8 cellular contexts compared by ENCODE assay signal in the genomic region with DNA sequence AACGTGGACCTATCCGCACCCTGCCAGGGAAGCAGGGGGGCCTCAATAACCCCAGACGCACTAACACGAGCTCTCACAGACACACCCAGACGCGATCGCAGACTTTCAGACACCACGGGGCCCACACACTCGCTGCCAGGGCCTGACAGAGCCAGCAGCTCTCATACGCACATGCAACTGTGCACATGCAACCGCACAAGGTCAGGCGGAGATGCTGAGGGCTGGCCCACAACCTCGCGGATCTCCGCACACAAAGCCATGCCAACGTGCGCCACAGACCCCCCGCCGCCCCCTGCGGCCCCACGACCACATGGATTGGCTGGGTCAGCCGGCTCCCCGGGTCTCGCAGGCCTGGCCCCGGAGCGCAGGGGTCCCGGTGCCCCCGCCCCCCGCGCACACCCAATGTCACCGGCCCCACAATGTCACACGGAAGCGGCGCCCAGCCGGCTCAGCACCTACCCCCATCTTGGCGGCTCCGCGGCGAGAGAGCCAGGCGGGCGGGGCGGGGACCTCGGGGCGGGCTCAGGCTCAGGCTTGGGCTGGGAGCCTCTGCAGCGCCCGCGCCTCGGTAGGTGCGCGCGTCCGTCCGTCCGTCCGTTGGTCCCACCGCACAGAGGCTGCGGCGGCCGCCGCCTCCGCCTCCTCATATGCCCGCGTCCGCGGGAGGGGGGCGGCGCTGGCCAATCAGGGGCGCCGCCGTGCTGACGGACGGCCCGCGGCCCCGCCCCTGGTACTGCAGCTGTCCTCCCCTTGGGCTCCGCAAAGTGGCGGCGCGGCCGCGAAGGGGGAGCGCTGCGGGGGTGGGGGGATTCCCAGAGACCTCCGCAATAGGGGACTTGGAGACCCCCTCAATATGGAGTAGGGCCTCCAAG. TPM values are rescaled to one million over a fixed set of nuclear protein-coding genes. Genes with fewer than 3 reads are reported as not detected.
DNase-seq lines count a peak whose midpoint lies in the region; ATAC-seq and TF ChIP-seq lines count a peak whose summit lies in the region.

A gene (minus strand): TSS at position 619 of the 872 bp plus-strand sequence. CDS start 154 bp downstream, at position 465.

- H3K9me3 ChIP-seq in endocrine pancreas (ENCODE audit: control insufficient read depth, low read length): no peaks in the 10 kb centered on the region

- H3K4me1 ChIP-seq in endocrine pancreas (ENCODE audit: control insufficient read depth, insufficient read depth, low read length): no peaks in the 10 kb centered on the region

- no peaks in the 10 kb centered on the region for H3K36me3 ChIP-seq in H7 (replicated peaks; ENCODE audit: control insufficient read depth, insufficient read depth, low read length)
- H3K36me3 ChIP-seq in endocrine pancreas (ENCODE audit: control insufficient read depth, insufficient read depth, low read length): no peaks in the 10 kb centered on the region

- peak within 1 kb of the TSS; percentile 30 for H3K9ac ChIP-seq in endocrine pancreas (ENCODE audit: control insufficient read depth, insufficient read depth, low read length)

- H3K4me1 Mint-ChIP-seq in activated CD8-positive, alpha-beta T cell treated with anti-CD3 and anti-CD28 coated beads for 36 hours (ENCODE audit: low read depth): peaks cover 26% of the 10 kb centered on the region

- intact Hi-C loops in activated CD8-positive, alpha-beta T cell treated with anti-CD3 and anti-CD28 coated beads for 36 hours (cut with micrococcal nuclease): no loop called here

- H3K27me3 ChIP-seq in H7 (ENCODE audit: control insufficient read depth, insufficient read depth, low read length): peaks cover 46% of the 10 kb centered on the region
- H3K27me3 ChIP-seq in endocrine pancreas (ENCODE audit: control insufficient read depth, insufficient read depth, low read length): no peaks in the 10 kb centered on the region

- TF ChIP-seq CTCF in activated CD8-positive, alpha-beta T cell treated with anti-CD3 and anti-CD28 coated beads for 36 hours (IDR thresholded peaks at IDR 0.05): no peak

- ATAC-seq in activated CD8-positive, alpha-beta T cell treated with anti-CD3 and anti-CD28 coated beads for 36 hours: peak; percentile 78
- no peak for ATAC-seq in HG03097 (IDR thresholded peaks at IDR 0.05; ENCODE audit: low FRiP score, unreplicated experiment)

- H3K4me3 ChIP-seq in H7 (ENCODE audit: insufficient read depth, low read depth, low read length) (peak within 1 kb of the TSS; percentile 55), endocrine pancreas (ENCODE audit: control insufficient read depth, insufficient read depth, low read length) (no peak within 1 kb of the TSS)

- H3K36me3 Mint-ChIP-seq in activated CD8-positive, alpha-beta T cell treated with anti-CD3 and anti-CD28 coated beads for 36 hours (ENCODE audit: low read depth): no peaks in the 10 kb centered on the region

- peaks cover 33% of the 10 kb centered on the region for H3K27me3 Mint-ChIP-seq in activated CD8-positive, alpha-beta T cell treated with anti-CD3 and anti-CD28 coated beads for 36 hours

- DNase-seq in AML-193 (lab: John Stamatoyannopoulos, UW) (peak; percentile 48 to 62), H7 (peak; percentile 100), NCI-H69 (lab: John Stamatoyannopoulos, UW) (peak; percentile 93), midbrain (lab: John Stamatoyannopoulos, UW) (peak; percentile 67)
- peak; percentile 72 for DNase-seq in activated CD8-positive, alpha-beta T cell treated with anti-CD3 and anti-CD28 coated beads for 36 hours
- peak; percentile 75 for DNase-seq in stimulated activated CD8-positive, alpha-beta memory T cell treated with anti-CD3 and anti-CD28 coated beads, Interleukin-4, amount 100 ng/mL, for 48 hours

- POLR2A ChIA-PET in activated CD8-positive, alpha-beta T cell treated with anti-CD3 and anti-CD28 coated beads for 36 hours (lab: Charles Lee): interaction anchor here (1.2 to 1.4 kb wide), 2 partner anchors 12 to 133 kb away, joined by 3 read pairs; a partner anchor contains a TSS

- CTCF ChIA-PET in activated CD8-positive, alpha-beta T cell treated with anti-CD3 and anti-CD28 coated beads for 36 hours (lab: Charles Lee): no interaction called here

- H3K4me3 Mint-ChIP-seq in activated CD8-positive, alpha-beta T cell treated with anti-CD3 and anti-CD28 coated beads for 36 hours: peak within 1 kb of the TSS; percentile 80

- no peaks in the 10 kb centered on the region for H3K9me3 Mint-ChIP-seq in activated CD8-positive, alpha-beta T cell treated with anti-CD3 and anti-CD28 coated beads for 36 hours

- H3K27ac Mint-ChIP-seq in activated CD8-positive, alpha-beta T cell treated with anti-CD3 and anti-CD28 coated beads for 36 hours: no peak within 1 kb of the TSS

RNA-seq across cellular contexts. Expression of the gene that starts here (rescaled TPM):
- 9.9 and 11.9 TPM in 2 replicates for total RNA-seq in H7 (2014; rRNA removed; shearing (Covaris generic))
- total RNA-seq in activated CD8-positive, alpha-beta T cell treated with anti-CD3 and anti-CD28 coated beads for 36 hours: 1 to 10 TPM; 5.5 to 5.9 TPM
